In the genomic region with DNA sequence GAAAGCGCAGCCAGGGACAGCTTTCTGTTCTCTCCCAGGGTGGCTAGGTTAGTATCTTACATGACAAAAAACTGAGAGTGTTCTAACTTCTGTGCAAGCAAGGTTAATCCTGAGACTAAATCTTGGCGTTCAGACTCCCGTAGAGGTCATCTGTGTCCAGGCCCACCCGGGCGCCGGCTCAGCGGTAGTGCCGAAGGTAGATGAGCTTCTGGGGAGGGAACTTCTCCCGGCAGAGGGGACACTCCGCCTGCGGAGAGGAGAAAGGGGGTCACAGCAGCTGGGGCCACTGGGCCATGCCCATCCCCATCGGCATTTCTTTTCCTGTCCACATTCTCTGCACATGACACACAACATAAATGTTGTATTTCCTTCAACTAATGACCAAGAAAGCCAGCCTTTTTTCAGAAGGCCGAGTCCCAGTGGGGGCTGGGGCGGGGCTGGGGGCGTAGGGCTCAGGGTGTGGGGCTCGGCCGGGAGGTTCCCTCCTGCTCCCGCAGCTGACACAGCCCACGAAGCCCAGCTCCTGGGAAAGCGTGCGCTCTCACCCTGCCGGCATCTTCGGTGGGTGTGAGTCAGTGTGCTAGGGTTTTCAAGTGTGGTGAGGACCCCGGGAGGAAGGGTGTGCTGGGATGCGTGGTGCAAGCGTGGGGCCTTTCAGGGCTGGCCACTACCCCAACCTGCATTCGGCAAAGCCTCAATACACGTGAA, we compare ENCODE assay signal across 14 cellular contexts. TPM values are rescaled to one million over a fixed set of nuclear protein-coding genes. Genes with fewer than 3 reads are reported as not detected.
DNase-seq lines count a peak whose midpoint lies in the region; ATAC-seq, FAIRE-seq and TF ChIP-seq lines count a peak whose summit lies in the region.
"Had no signal": no experiment of that assay in that cellular context is flagged by ENCODE, and none has a peak within 500 bp of the region (broad histone marks: within the 10 kb centered on the region; RNA-seq: fewer than 3 reads in every experiment).

No MANE protein-coding gene starts in this region.

- CTCF ChIA-PET in HepG2 (lab: Yijun Ruan, JAX; ENCODE audit: low intra/inter-chr PET ratio, low total read pairs) = no interaction called here

- H2AFZ ChIP-seq in HepG2 (ENCODE audit: low read length) = no peak overlapping the region
- H2AFZ ChIP-seq: PC-9 had no signal

- peaks cover 7 to 24% of the 10 kb centered on the region in 2 donors for H3K4me1 Mint-ChIP-seq in stimulated activated naive B cell treated with anti-CD40 and anti-IgM and Interleukin-4, amounts not matched to agents 10 μg/mL and 1 μg/mL and 100 μg/mL, for 72 hours

- H3K27ac ChIP-seq in HepG2 (ENCODE audit: extremely low read length, insufficient read depth, low read length) = no peak overlapping the region
- H3K27ac ChIP-seq in right lobe of liver = no peak overlapping the region
- H3K27ac ChIP-seq in VCaP = peak overlapping the region; percentile 99
- H3K27ac ChIP-seq: PC-9 had no signal

- TF ChIP-seq CTCF in HepG2 (CRISPR knock-in tag; IDR thresholded peaks at IDR 0.05) (no peak), right lobe of liver (IDR thresholded peaks at IDR 0.05) (no peak), VCaP (conservative IDR thresholded peaks at IDR 0.05) (no peak)

- H3K4me3 ChIP-seq in HepG2 (replicated peaks in 1 of 3; ENCODE audit: insufficient read depth in 1 of 3, low read depth in 2 of 3, low read length in 3 of 3) (no peak overlapping the region), right lobe of liver (no peak overlapping the region)
- H3K4me3 ChIP-seq: PC-9 had no signal

- H3K27ac Mint-ChIP-seq in stimulated activated naive B cell treated with anti-CD40 and anti-IgM and Interleukin-4, amounts not matched to agents 10 μg/mL and 1 μg/mL and 100 μg/mL, for 72 hours = peak overlapping the region; percentile 25

- peaks cover 35 to 44% of the 10 kb centered on the region in 2 donors for H3K36me3 Mint-ChIP-seq in stimulated activated naive B cell treated with anti-CD40 and anti-IgM and Interleukin-4, amounts not matched to agents 10 μg/mL and 1 μg/mL and 100 μg/mL, for 72 hours

- in situ Hi-C loops in HepG2 (cut with HindIII; ENCODE audit: extremely low pct_ligation_motif_present, low pct_unique_long_range_greater_than_20kb) = no loop called here

- H3K79me2 ChIP-seq in HepG2 (ENCODE audit: insufficient read depth, low read length) = peaks cover 4% of the 10 kb centered on the region

- no peak for TF ChIP-seq EP300 in HepG2 (IDR thresholded peaks at IDR 0.05; ENCODE audit: low read depth in 2 of 2, low read length in 2 of 2)
- TF ChIP-seq EP300 in HepG2 (CRISPR knock-in tag; IDR thresholded peaks at IDR 0.05; ENCODE audit: borderline replicate concordance) = no peak

- no peaks in the 10 kb centered on the region for H3K27me3 ChIP-seq in HepG2 (ENCODE audit: control insufficient read depth in 1 of 2, insufficient read depth in 2 of 2, low read length in 2 of 2)
- H3K27me3 ChIP-seq in right lobe of liver = no peaks in the 10 kb centered on the region

- DNase-seq in HepG2 (ENCODE audit: low spot score) (no peak), right lobe of liver (no peak), hepatic stellate cell (ENCODE audit: low spot score) (peak; percentile 46), DMS153 treated with DMSO at 0.1 percent for 48 hours (lab: John Stamatoyannopoulos, UW; ENCODE audit: unreplicated experiment) (no peak)
- no peak for DNase-seq in stimulated activated naive B cell treated with anti-CD40 and anti-IgM and Interleukin-4, amounts not matched to agents 10 μg/mL and 1 μg/mL and 100 μg/mL, for 72 hours
- DNase-seq in activated CD4-positive, alpha-beta T cell treated with anti-CD3 and anti-CD28 coated beads for 4 hours = no peak
- DNase-seq in activated CD4-positive, CD25-positive, alpha-beta regulatory T cell (lab: John Stamatoyannopoulos, UW) = no peak
- DNase-seq: activated CD8-positive, alpha-beta memory T cell treated with anti-CD3 and anti-CD28 coated beads for 24 hours; activated effector memory CD4-positive, alpha-beta T cell treated with Interleukin-2 at 50 U/mL for 16 hours; midbrain; NCI-H1417 treated with DMSO at 0.1 percent for 48 hours; stimulated activated CD4-positive, alpha-beta T cell treated with anti-CD3 and anti-CD28 coated beads, Interleukin-4, amount 100 ng/mL, for 24 hours had no signal

- no peaks in the 10 kb centered on the region for H3K27me3 Mint-ChIP-seq in stimulated activated naive B cell treated with anti-CD40 and anti-IgM and Interleukin-4, amounts not matched to agents 10 μg/mL and 1 μg/mL and 100 μg/mL, for 72 hours

- peaks cover 2% of the 10 kb centered on the region for H3K4me1 ChIP-seq in HepG2 (ENCODE audit: insufficient read depth, low read length)
- H3K4me1 ChIP-seq in right lobe of liver = peaks cover 0 to 4% (median 0%) of the 10 kb centered on the region in 4 donors

- TF ChIP-seq RAD21 in HepG2 (CRISPR knock-in tag; IDR thresholded peaks at IDR 0.05) = no peak

- no peak overlapping the region for H3K4me2 ChIP-seq in HepG2 (ENCODE audit: low read depth, low read length)
- H3K4me2 ChIP-seq: PC-9 had no signal

- no peaks in the 10 kb centered on the region for H4K20me1 ChIP-seq in HepG2 (ENCODE audit: insufficient read depth, low read length)

- BruUV-seq in HepG2 (replicated peaks; lab: Mats Ljungman, UMichigan) = no TSS peak

- 96% methylated on average over 16 of the region's 28 CpGs for WGBS in HepG2 (ENCODE audit: low lambda C conversion rate)
- WGBS in right lobe of liver (ENCODE audit: insufficient coverage, low coverage, low lambda C conversion rate, missing lambda C conversion rate) = 83% methylated on average over 1 of the region's 28 CpGs

- no peak overlapping the region for H3K9ac ChIP-seq in HepG2 (ENCODE audit: insufficient read depth, low read depth, low read length)

- FAIRE-seq in HepG2 (lab: Jason Lieb, UNC) = no peak

- no peaks in the 10 kb centered on the region for H3K9me3 ChIP-seq in HepG2 (ENCODE audit: low read length)
- H3K9me3 ChIP-seq in right lobe of liver = no peaks in the 10 kb centered on the region

- ATAC-seq in HepG2 (no peak), right lobe of liver (no peak)
- no peak for ATAC-seq in stimulated activated naive B cell treated with anti-CD40 and anti-IgM and Interleukin-4, amounts not matched to agents 10 μg/mL and 1 μg/mL and 100 μg/mL, for 72 hours (replicated peaks)

- intact Hi-C loops in HepG2 (cut with micrococcal nuclease; ENCODE audit: unreplicated experiment) = no loop called here
- intact Hi-C loops in right lobe of liver (cut with DNase I) = no loop called here

- H3K4me3 Mint-ChIP-seq in stimulated activated naive B cell treated with anti-CD40 and anti-IgM and Interleukin-4, amounts not matched to agents 10 μg/mL and 1 μg/mL and 100 μg/mL, for 72 hours = no peak overlapping the region

- no peak for TF ChIP-seq POLR2A in HepG2 (IDR thresholded peaks at IDR 0.05; ENCODE audit: insufficient read depth in 1 of 2, low read depth in 2 of 2, low read length in 2 of 2)
- TF ChIP-seq POLR2A in right lobe of liver (IDR thresholded peaks at IDR 0.05) = no peak

- POLR2A ChIA-PET in HepG2 (lab: Yijun Ruan, JAX) = interaction anchor here (0.7 kb wide), 1 partner anchor 14 kb away, joined by 3 read pairs; a partner anchor contains a TSS

- H3K36me3 ChIP-seq in HepG2 (replicated peaks in 1 of 2; ENCODE audit: control insufficient read depth in 1 of 2, insufficient read depth in 2 of 2, low read length in 2 of 2) (peaks cover 39 to 84% of the 10 kb centered on the region in 2 experiments), right lobe of liver (peaks cover 0 to 44% (median 20%) of the 10 kb centered on the region in 4 donors)

- no peaks in the 10 kb centered on the region for H3K9me3 Mint-ChIP-seq in stimulated activated naive B cell treated with anti-CD40 and anti-IgM and Interleukin-4, amounts not matched to agents 10 μg/mL and 1 μg/mL and 100 μg/mL, for 72 hours

RNA-seq across cellular contexts. Expression of a gene that starts 6.6 kb away (rescaled TPM):
- total RNA-seq in HepG2 (2016; rRNA removed; fragmentation: Illumina TruSeq; extraction: Trizol) (38.3 and 39.6 TPM in 2 replicates), right lobe of liver (10 to 100 TPM in 3 of 6 experiments, 1 to 10 TPM in 3; 7.4 to 24.3 (median 10.5) TPM)
- 20.2 and 25.8 TPM in 2 replicates for total RNA-seq in HepG2 (2016; cell fraction: cytosol; rRNA removed; fragmentation: Illumina TruSeq; extraction: Trizol; ENCODE audit: low read depth)
- total RNA-seq in HepG2 (2016; cell fraction: insoluble cytoplasmic fraction; rRNA removed; fragmentation: Illumina TruSeq; extraction: Trizol) = 37.8 and 38.9 TPM in 2 replicates
- total RNA-seq in HepG2 (2016; cell fraction: membrane; rRNA removed; fragmentation: Illumina TruSeq; extraction: Trizol) = 53.4 and 59.7 TPM in 2 replicates
- 27.1 and 27.5 TPM in 2 replicates for total RNA-seq in HepG2 (2016; cell fraction: nucleus; rRNA removed; fragmentation: Illumina TruSeq; extraction: Trizol)
- 16.1 and 21.0 TPM in 2 replicates for polyA plus RNA-seq in HepG2 (2011; rRNA removed)
- polyA plus RNA-seq in HepG2 (2011; cell fraction: cytosol; rRNA removed) = 16.3 and 20.9 TPM in 2 replicates
- 49.0 and 57.5 TPM in 2 replicates for polyA plus RNA-seq in HepG2 (2011; cell fraction: nucleus; rRNA removed)
- 13.3 and 14.5 TPM in 2 replicates for polyA plus RNA-seq in HepG2 (2012)
- 27.1 and 37.0 TPM in 2 replicates for polyA plus RNA-seq in HepG2 (2016; cell fraction: cytosol; fragmentation: Illumina TruSeq; extraction: Trizol; ENCODE audit: low read depth)
- polyA plus RNA-seq in HepG2 (2016; cell fraction: insoluble cytoplasmic fraction; fragmentation: Illumina TruSeq; extraction: Trizol; ENCODE audit: low read depth) = 36.5 and 40.8 TPM in 2 replicates
- polyA plus RNA-seq in HepG2 (2016; cell fraction: membrane; fragmentation: Illumina TruSeq; extraction: Trizol; ENCODE audit: low read depth) = 47.4 and 49.9 TPM in 2 replicates
- 44.7 and 46.3 TPM in 2 replicates for polyA plus RNA-seq in HepG2 (2016; cell fraction: nucleus; fragmentation: Illumina TruSeq; extraction: Trizol; ENCODE audit: insufficient read depth, low read depth)
- 15.3 and 46.5 TPM in 2 replicates for polyA minus RNA-seq in HepG2 (2011; rRNA and poly(A)+ RNA removed; ENCODE audit: low replicate concordance)
- 9.7 and 12.0 TPM in 2 replicates for polyA minus RNA-seq in HepG2 (2011; cell fraction: cytosol; rRNA and poly(A)+ RNA removed)
- 18.4 and 20.1 TPM in 2 replicates for polyA minus RNA-seq in HepG2 (2011; cell fraction: nucleus; rRNA and poly(A)+ RNA removed)

RNA-seq across cellular contexts. Expression of a gene that starts 14.1 kb away (rescaled TPM):
- total RNA-seq in HepG2 (2016; rRNA removed; fragmentation: Illumina TruSeq; extraction: Trizol) = 83.9 and 128 TPM in 2 replicates
- 51.3 and 72.8 TPM in 2 replicates for total RNA-seq in HepG2 (2016; cell fraction: cytosol; rRNA removed; fragmentation: Illumina TruSeq; extraction: Trizol; ENCODE audit: low read depth)
- 89.5 and 137 TPM in 2 replicates for total RNA-seq in HepG2 (2016; cell fraction: insoluble cytoplasmic fraction; rRNA removed; fragmentation: Illumina TruSeq; extraction: Trizol)
- 77.4 and 86.1 TPM in 2 replicates for total RNA-seq in HepG2 (2016; cell fraction: membrane; rRNA removed; fragmentation: Illumina TruSeq; extraction: Trizol)
- total RNA-seq in HepG2 (2016; cell fraction: nucleus; rRNA removed; fragmentation: Illumina TruSeq; extraction: Trizol) = 76.0 and 95.5 TPM in 2 replicates
- polyA plus RNA-seq in HepG2 (2011; rRNA removed) = 135 and 164 TPM in 2 replicates
- polyA plus RNA-seq in HepG2 (2011; cell fraction: cytosol; rRNA removed) = 82.7 and 131 TPM in 2 replicates
- 155 and 197 TPM in 2 replicates for polyA plus RNA-seq in HepG2 (2011; cell fraction: nucleus; rRNA removed)
- polyA plus RNA-seq in HepG2 (2012) = 64.5 and 73.8 TPM in 2 replicates
- polyA plus RNA-seq in HepG2 (2016; cell fraction: cytosol; fragmentation: Illumina TruSeq; extraction: Trizol; ENCODE audit: low read depth) = 84.3 and 98.6 TPM in 2 replicates
- 87.8 and 97.0 TPM in 2 replicates for polyA plus RNA-seq in HepG2 (2016; cell fraction: insoluble cytoplasmic fraction; fragmentation: Illumina TruSeq; extraction: Trizol; ENCODE audit: low read depth)
- 69.1 and 85.3 TPM in 2 replicates for polyA plus RNA-seq in HepG2 (2016; cell fraction: membrane; fragmentation: Illumina TruSeq; extraction: Trizol; ENCODE audit: low read depth)
- 191 and 194 TPM in 2 replicates for polyA plus RNA-seq in HepG2 (2016; cell fraction: nucleus; fragmentation: Illumina TruSeq; extraction: Trizol; ENCODE audit: insufficient read depth, low read depth)
- 95.9 and 234 TPM in 2 replicates for polyA minus RNA-seq in HepG2 (2011; rRNA and poly(A)+ RNA removed; ENCODE audit: low replicate concordance)
- polyA minus RNA-seq in HepG2 (2011; cell fraction: cytosol; rRNA and poly(A)+ RNA removed) = 32.9 and 45.5 TPM in 2 replicates
- 23.3 and 29.3 TPM in 2 replicates for polyA minus RNA-seq in HepG2 (2011; cell fraction: nucleus; rRNA and poly(A)+ RNA removed)
- total RNA-seq in right lobe of liver = 100 to 1,000 TPM in 4 of 6 experiments, 10 to 100 TPM in 2; 76.5 to 166 (median 122) TPM

RNA-seq across cellular contexts. Expression of a gene that starts 14.4 kb away (rescaled TPM):
- 3.9 and 6.5 TPM in 2 replicates for total RNA-seq in HepG2 (2016; rRNA removed; fragmentation: Illumina TruSeq; extraction: Trizol)
- 1.5 and 2.2 TPM in 2 replicates for total RNA-seq in HepG2 (2016; cell fraction: cytosol; rRNA removed; fragmentation: Illumina TruSeq; extraction: Trizol; ENCODE audit: low read depth)
- 3.5 and 5.4 TPM in 2 replicates for total RNA-seq in HepG2 (2016; cell fraction: insoluble cytoplasmic fraction; rRNA removed; fragmentation: Illumina TruSeq; extraction: Trizol)
- total RNA-seq in HepG2 (2016; cell fraction: membrane; rRNA removed; fragmentation: Illumina TruSeq; extraction: Trizol) = 1.7 and 1.8 TPM in 2 replicates
- 6.4 and 6.8 TPM in 2 replicates for total RNA-seq in HepG2 (2016; cell fraction: nucleus; rRNA removed; fragmentation: Illumina TruSeq; extraction: Trizol)
- polyA plus RNA-seq in HepG2 (2011; rRNA removed) = 2.6 and 3.1 TPM in 2 replicates
- 2.5 and 3.1 TPM in 2 replicates for polyA plus RNA-seq in HepG2 (2011; cell fraction: cytosol; rRNA removed)
- 7.8 and 8.8 TPM in 2 replicates for polyA plus RNA-seq in HepG2 (2011; cell fraction: nucleus; rRNA removed)
- 1.3 and 1.7 TPM in 2 replicates for polyA plus RNA-seq in HepG2 (2012)
- polyA plus RNA-seq in HepG2 (2016; cell fraction: cytosol; fragmentation: Illumina TruSeq; extraction: Trizol; ENCODE audit: low read depth) = 0.84 and 1.9 TPM in 2 replicates
- polyA plus RNA-seq in HepG2 (2016; cell fraction: insoluble cytoplasmic fraction; fragmentation: Illumina TruSeq; extraction: Trizol; ENCODE audit: low read depth) = 2.3 and 3.3 TPM in 2 replicates
- 0.73 and 1.3 TPM in 2 replicates for polyA plus RNA-seq in HepG2 (2016; cell fraction: membrane; fragmentation: Illumina TruSeq; extraction: Trizol; ENCODE audit: low read depth)
- polyA plus RNA-seq in HepG2 (2016; cell fraction: nucleus; fragmentation: Illumina TruSeq; extraction: Trizol; ENCODE audit: insufficient read depth, low read depth) = 8.2 and 9.2 TPM in 2 replicates
- polyA minus RNA-seq in HepG2 (2011; rRNA and poly(A)+ RNA removed; ENCODE audit: low replicate concordance) = 6.7 and 28.4 TPM in 2 replicates
- 1.3 and 3.0 TPM in 2 replicates for polyA minus RNA-seq in HepG2 (2011; cell fraction: cytosol; rRNA and poly(A)+ RNA removed)
- polyA minus RNA-seq in HepG2 (2011; cell fraction: nucleus; rRNA and poly(A)+ RNA removed) = 7.5 and 8.9 TPM in 2 replicates
- 1 to 10 TPM; 3.1 to 7.1 (median 4.5) TPM for total RNA-seq in right lobe of liver
